28 cellular contexts compared by ENCODE assay signal in genomic region chr3:126378341-126378751, GRCh38. TPM values are rescaled to one million over a fixed set of nuclear protein-coding genes. Genes with fewer than 3 reads are reported as not detected.
DNase-seq lines count a peak whose midpoint lies in the region; ATAC-seq, FAIRE-seq and TF ChIP-seq lines count a peak whose summit lies in the region.
"Had no signal": no experiment of that assay in that cellular context is flagged by ENCODE, and none has a peak within 500 bp of the region (broad histone marks: within the 10 kb centered on the region; RNA-seq: fewer than 3 reads in every experiment).

No MANE protein-coding gene starts in this region.

- H2AK5ac ChIP-seq in H1 (ENCODE audit: low read depth, low read length) (no peak overlapping the region), mesenchymal stem cell (ENCODE audit: low read length, severe bottlenecking) (no peak overlapping the region)

- H4K91ac ChIP-seq in H1 (replicated peaks; ENCODE audit: insufficient read length, low read length) (no peak overlapping the region), mesenchymal stem cell (ENCODE audit: low read length) (no peak overlapping the region)

- no peak overlapping the region for H3K56ac ChIP-seq in H1 (replicated peaks; ENCODE audit: insufficient read length, low read depth, low read length)

- TF ChIP-seq RAD21 in H1 (IDR thresholded peaks at IDR 0.05 in 1 of 2, conservative IDR thresholded peaks at IDR 0.05 in 1 of 2; ENCODE audit: low read depth in 2 of 2, low read length in 2 of 2) = no peak

- H3K4me1 Mint-ChIP-seq in activated T-cell treated with anti-CD3 and anti-CD28 coated beads, Interleukin-2, amount 50 U/mL, for 24 hours (ENCODE audit: low read depth) = no peaks in the 10 kb centered on the region
- H3K4me1 Mint-ChIP-seq in neural crest cell = peaks cover 23% of the 10 kb centered on the region
- H3K4me1 Mint-ChIP-seq: CD4-positive, CD25-positive, alpha-beta regulatory T cell had no signal

- H3K36me3 Mint-ChIP-seq in activated T-cell treated with anti-CD3 and anti-CD28 coated beads, Interleukin-2, amount 50 U/mL, for 24 hours (ENCODE audit: low read depth) = no peaks in the 10 kb centered on the region
- no peaks in the 10 kb centered on the region for H3K36me3 Mint-ChIP-seq in neural crest cell (ENCODE audit: low read depth)
- H3K36me3 Mint-ChIP-seq: CD4-positive, CD25-positive, alpha-beta regulatory T cell had no signal

- no peaks in the 10 kb centered on the region for H3K79me2 ChIP-seq in H1 (ENCODE audit: control insufficient read depth in 1 of 2, insufficient read depth in 2 of 2, low read length in 2 of 2)

- TF ChIP-seq CTCF in H1 (IDR thresholded peaks at IDR 0.05; ENCODE audit: control extremely low read depth in 1 of 3, insufficient read depth in 1 of 3, low read depth in 1 of 3, low read length in 3 of 3) (no peak), neural crest cell (conservative IDR thresholded peaks at IDR 0.05) (no peak), upper lobe of right lung (IDR thresholded peaks at IDR 0.05) (no peak)

- H3K14ac ChIP-seq in H1 (ENCODE audit: insufficient read length) (no peak overlapping the region), mesenchymal stem cell (ENCODE audit: low read length in 2 of 2) (peak overlapping the region in 1 of 2 experiments; percentile 28)

- CTCF ChIA-PET in H1 (lab: Charles Lee; ENCODE audit: partially characterized antibody) = interaction anchor here (0.6 to 2.9 kb wide), 11 partner anchors 11 to 785 kb away, joined by 3 to 16 read pairs (median 5); partner anchors contain the start of gene CFAP100

- no peaks in the 10 kb centered on the region for H3K23me2 ChIP-seq in H1 (ENCODE audit: low read depth, low read length)

- H2AFZ ChIP-seq in H1 (ENCODE audit: low read length) (no peak overlapping the region), mesenchymal stem cell (ENCODE audit: low read depth, low read length) (no peak overlapping the region)

- H3K27me3 ChIP-seq in H1 (replicated peaks in 1 of 4; ENCODE audit: control insufficient read depth in 3 of 4, extremely low read depth in 1 of 4, insufficient read depth in 3 of 4, low read length in 3 of 4) (no peaks in the 10 kb centered on the region), upper lobe of right lung (no peaks in the 10 kb centered on the region), mesenchymal stem cell (ENCODE audit: control insufficient read depth in 1 of 2, insufficient read depth in 1 of 2, low read length in 2 of 2) (peaks cover 17 to 24% of the 10 kb centered on the region in 2 experiments)

- H3K9me3 ChIP-seq in H1 (ENCODE audit: insufficient read depth in 2 of 2, low read depth in 1 of 2, low read length in 1 of 2) (peaks cover 0 to 6% of the 10 kb centered on the region in 2 experiments; a peak in 1 of 4 replicates), upper lobe of right lung (no peaks in the 10 kb centered on the region), mesenchymal stem cell (ENCODE audit: control insufficient read depth, low read length) (peaks cover 6% of the 10 kb centered on the region)

- H3K4me1 ChIP-seq in H1 (replicated peaks in 1 of 4; ENCODE audit: control insufficient read depth in 3 of 4, insufficient read depth in 4 of 4, low read length in 3 of 4) = peaks cover 0 to 7% (median 3%) of the 10 kb centered on the region in 4 experiments; a peak in 4 of 7 replicates
- peaks cover 10% of the 10 kb centered on the region for H3K4me1 ChIP-seq in upper lobe of right lung
- H3K4me1 ChIP-seq in mesenchymal stem cell (ENCODE audit: control insufficient read depth, insufficient read depth, low read depth, low read length) = no peaks in the 10 kb centered on the region

- H3K23ac ChIP-seq in H1 (ENCODE audit: insufficient read length) = peak overlapping the region; percentile 93
- H3K23ac ChIP-seq in mesenchymal stem cell (ENCODE audit: low read length in 2 of 2) = no peak overlapping the region

- H4K5ac ChIP-seq in H1 (ENCODE audit: insufficient read length, low read depth, low read length) = no peak overlapping the region

- H3K4ac ChIP-seq in H1 (replicated peaks; ENCODE audit: insufficient read length, low read depth, low read length) (no peak overlapping the region), mesenchymal stem cell (ENCODE audit: low read depth in 1 of 2, low read length in 2 of 2) (no peak overlapping the region)

- peak overlapping the region; percentile 23; the same call in 1 of the 2 replicates for H2BK15ac ChIP-seq in H1 (ENCODE audit: low read length)
- no peak overlapping the region for H2BK15ac ChIP-seq in mesenchymal stem cell (ENCODE audit: low read depth, poor library complexity, severe bottlenecking)

- H3K27ac Mint-ChIP-seq in activated T-cell treated with anti-CD3 and anti-CD28 coated beads, Interleukin-2, amount 50 U/mL, for 24 hours = no peak overlapping the region
- H3K27ac Mint-ChIP-seq in neural crest cell (ENCODE audit: unreplicated experiment) = peak overlapping the region; percentile 27
- H3K27ac Mint-ChIP-seq: CD4-positive, CD25-positive, alpha-beta regulatory T cell had no signal

- no peaks in the 10 kb centered on the region for H3K9me3 Mint-ChIP-seq in activated T-cell treated with anti-CD3 and anti-CD28 coated beads, Interleukin-2, amount 50 U/mL, for 24 hours
- H3K9me3 Mint-ChIP-seq in neural crest cell = no peaks in the 10 kb centered on the region

- H3K4me3 ChIP-seq in H1 (ENCODE audit: extremely low read depth in 1 of 4, insufficient read depth in 2 of 4, low read depth in 3 of 4, low read length in 4 of 4) = no peak overlapping the region
- H3K4me3 ChIP-seq in upper lobe of right lung = no peak overlapping the region
- no peak overlapping the region for H3K4me3 ChIP-seq in mesenchymal stem cell (ENCODE audit: insufficient read depth in 1 of 2, low read depth in 1 of 2, low read length in 2 of 2)
- H3K4me3 ChIP-seq: K562, SK-N-MC had no signal

- H3K27me3 Mint-ChIP-seq in activated T-cell treated with anti-CD3 and anti-CD28 coated beads, Interleukin-2, amount 50 U/mL, for 24 hours = peaks cover 25% of the 10 kb centered on the region
- no peaks in the 10 kb centered on the region for H3K27me3 Mint-ChIP-seq in neural crest cell (ENCODE audit: low read depth)

- peak; percentile 20 for DNase-seq in activated T-cell treated with anti-CD3 and anti-CD28 coated beads, Interleukin-2, amount 50 U/mL, for 24 hours
- no peak for DNase-seq in activated T-cell treated with anti-CD3 and anti-CD28 coated beads, Interleukin-2, amount 50 U/mL, for 1 hour
- no peak for DNase-seq in H1 (ENCODE audit: low read depth in 1 of 2, low spot score in 2 of 2)
- no peak for DNase-seq in neural crest cell (ENCODE audit: low read depth, low spot score)
- peak; percentile 53 for DNase-seq in upper lobe of right lung
- DNase-seq in NCI-H1092 treated with DMSO at 0.1 percent for 48 hours (lab: John Stamatoyannopoulos, UW) = no peak
- no peak for DNase-seq in mesenchymal stem cell
- DNase-seq in effector CD4-positive, alpha-beta T cell = no peak
- DNase-seq: 8988T; CD4-positive, CD25-positive, alpha-beta regulatory T cell; DMS153; DND-41; Kasumi-1; NCI-H1105; NCI-H1436 treated with DMSO at 0.1 percent for 48 hours; NCI-H1930; NCI-H526 treated with DMSO at 0.1 percent for 48 hours; RPMI8226; SHP77 treated with DMSO at 0.1 percent for 48 hours had no signal

- no peak for TF ChIP-seq EP300 in H1 (IDR thresholded peaks at IDR 0.05; ENCODE audit: borderline replicate concordance in 1 of 2, low read depth in 2 of 2, low read length in 2 of 2)

- H4K20me1 ChIP-seq in H1 (replicated peaks in 1 of 2; ENCODE audit: control insufficient read depth in 1 of 2, insufficient read depth in 2 of 2, low read length in 2 of 2) = no peaks in the 10 kb centered on the region

- no peak for FAIRE-seq in H1 (lab: Jason Lieb, UNC)
- FAIRE-seq: GM12892, GM19239, H54, K562 had no signal

- H2BK5ac ChIP-seq in H1 (ENCODE audit: low read depth, low read length) (no peak overlapping the region), mesenchymal stem cell (ENCODE audit: low read depth, low read length, poor library complexity, severe bottlenecking) (no peak overlapping the region)

- WGBS in H1 (ENCODE audit: extremely low coverage in 1 of 2, insufficient coverage in 1 of 2, insufficient read length in 1 of 2, insufficient replicate concordance in 2 of 2, low coverage in 1 of 2, low lambda C conversion rate in 2 of 2, missing lambda C conversion rate in 1 of 2), 2 experiments = 84% methylated on average over 6 of the region's 6 CpGs; no CpG with 5 or more reads in 1 of the 2 experiments
- 83% methylated on average over 6 of the region's 6 CpGs for WGBS in mesenchymal stem cell

- POLR2A ChIA-PET in H1 (lab: Charles Lee; ENCODE audit: partially characterized antibody) = no interaction called here

- ATAC-seq in upper lobe of right lung = peak; percentile 10
- ATAC-seq: K562 had no signal

- no peak for TF ChIP-seq POLR2A in H1 (IDR thresholded peaks at IDR 0.05; ENCODE audit: control extremely low read depth in 1 of 2, low read depth in 2 of 2, low read length in 2 of 2)

- H3K4me3 Mint-ChIP-seq in activated T-cell treated with anti-CD3 and anti-CD28 coated beads, Interleukin-2, amount 50 U/mL, for 24 hours = no peak overlapping the region
- no peak overlapping the region for H3K4me3 Mint-ChIP-seq in neural crest cell
- H3K4me3 Mint-ChIP-seq: CD4-positive, CD25-positive, alpha-beta regulatory T cell had no signal

- no peak overlapping the region for H3K9ac ChIP-seq in H1 (replicated peaks in 1 of 4; ENCODE audit: extremely low read depth in 1 of 4, low read depth in 3 of 4, low read length in 3 of 4)
- H3K9ac ChIP-seq in mesenchymal stem cell (ENCODE audit: low read length) = no peak overlapping the region

- no peak overlapping the region for H3K18ac ChIP-seq in H1 (ENCODE audit: extremely low read depth, low read length)
- no peak overlapping the region for H3K18ac ChIP-seq in mesenchymal stem cell (ENCODE audit: low read depth in 1 of 2, low read length in 2 of 2)

- H3K27ac ChIP-seq in H1 (ENCODE audit: low read depth, low read length) (no peak overlapping the region), upper lobe of right lung (no peak overlapping the region), mesenchymal stem cell (ENCODE audit: low read length, poor library complexity, severe bottlenecking) (no peak overlapping the region)
- H3K27ac ChIP-seq: SK-N-MC had no signal

- no peak overlapping the region; the same call in 1 of the 2 replicates for H2BK12ac ChIP-seq in H1 (ENCODE audit: low read depth, low read length)
- no peak overlapping the region for H2BK12ac ChIP-seq in mesenchymal stem cell (ENCODE audit: low read length in 2 of 2)

- no peak overlapping the region for H4K8ac ChIP-seq in H1 (ENCODE audit: extremely low read depth, insufficient read depth, low read length)
- no peak overlapping the region for H4K8ac ChIP-seq in mesenchymal stem cell (ENCODE audit: low read length)

- H3K79me1 ChIP-seq in H1 (ENCODE audit: low read depth, low read length) (no peaks in the 10 kb centered on the region), mesenchymal stem cell (replicated peaks; ENCODE audit: low read length, poor library complexity, severe bottlenecking) (no peaks in the 10 kb centered on the region)

- H2BK20ac ChIP-seq in H1 (ENCODE audit: low read length) = no peak overlapping the region

- no peaks in the 10 kb centered on the region for H3K36me3 ChIP-seq in H1 (ENCODE audit: control insufficient read depth in 2 of 4, insufficient read depth in 4 of 4, low read length in 3 of 4)
- no peaks in the 10 kb centered on the region for H3K36me3 ChIP-seq in upper lobe of right lung
- no peaks in the 10 kb centered on the region for H3K36me3 ChIP-seq in mesenchymal stem cell (ENCODE audit: control insufficient read depth in 1 of 2, insufficient read depth in 2 of 2, low read depth in 1 of 2, low read length in 2 of 2)

- intact Hi-C loops in upper lobe of right lung (cut with DNase I) = no loop called here

- H3K4me2 ChIP-seq in H1 (ENCODE audit: insufficient read depth in 1 of 2, low read depth in 2 of 2, low read length in 2 of 2) = no peak overlapping the region
- H3K4me2 ChIP-seq in mesenchymal stem cell (ENCODE audit: low read length, poor library complexity, severe bottlenecking) = no peak overlapping the region

- H2BK120ac ChIP-seq in H1 (replicated peaks; ENCODE audit: low read depth, low read length) = no peak overlapping the region
- no peak overlapping the region for H2BK120ac ChIP-seq in mesenchymal stem cell (ENCODE audit: low read depth, low read length)

RNA-seq across cellular contexts. Expression of gene CFAP100, which starts 16.4 kb away (rescaled TPM):
- total RNA-seq in H1 (2021; fragmentation: NEBNext Ultra II Directional; extraction: Animal tissue kit (Norgen Biotek cat#: 25700)) = not detected in 2 replicates
- 0.09 and 0.17 TPM in 2 replicates for polyA plus RNA-seq in H1 (2011; rRNA removed)
- 0.12 TPM for polyA plus RNA-seq in H1 (2011; cell fraction: cytosol; rRNA removed)
- polyA plus RNA-seq in H1 (2011; cell fraction: nucleus; rRNA removed) = 0.68 TPM
- polyA plus RNA-seq in H1 (2012, experiment 1 of 2) = not detected in 4 replicates
- not detected for polyA plus RNA-seq in H1 (2012, experiment 2 of 2)
- 0.22 TPM for polyA plus RNA-seq in H1 (2013, experiment 1 of 2)
- polyA plus RNA-seq in H1 (2013, experiment 2 of 2) = 0.37 TPM
- polyA minus RNA-seq in H1 (2011; rRNA and poly(A)+ RNA removed) = 0.69 TPM in 1 of 2 replicates, not detected in the other
- not detected for polyA minus RNA-seq in H1 (2011; cell fraction: cytosol; rRNA and poly(A)+ RNA removed)
- not detected for polyA minus RNA-seq in H1 (2011; cell fraction: nucleus; rRNA and poly(A)+ RNA removed)
- total RNA-seq in neural crest cell (1.1 and 1.7 TPM in 2 replicates), upper lobe of right lung (not detected)
- polyA plus RNA-seq in mesenchymal stem cell (2013, experiment 1 of 2) = not detected
- polyA plus RNA-seq in mesenchymal stem cell (2013, experiment 2 of 2) = not detected
- total RNA-seq: CD4-positive, CD25-positive, alpha-beta regulatory T cell; HT1080; K562; M059J; NCI-H460 had no signal
- polyA plus RNA-seq: BJ; CD4-positive, CD25-positive, alpha-beta regulatory T cell; K562 had no signal

RNA-seq across cellular contexts. Expression of gene KLF15, which starts 21.1 kb away (rescaled TPM):
- total RNA-seq in H1 (2021; fragmentation: NEBNext Ultra II Directional; extraction: Animal tissue kit (Norgen Biotek cat#: 25700)) = 17.4 and 19.5 TPM in 2 replicates
- polyA plus RNA-seq in H1 (2011; rRNA removed) = 15.7 and 27.1 TPM in 2 replicates
- polyA plus RNA-seq in H1 (2011; cell fraction: cytosol; rRNA removed) = 18.4 TPM
- 25.2 TPM for polyA plus RNA-seq in H1 (2011; cell fraction: nucleus; rRNA removed)
- 9.7 to 11.7 TPM (median 11.4 TPM) in 4 replicates for polyA plus RNA-seq in H1 (2012, experiment 1 of 2)
- polyA plus RNA-seq in H1 (2012, experiment 2 of 2) = 12.0 TPM
- 7.1 TPM for polyA plus RNA-seq in H1 (2013, experiment 1 of 2)
- polyA plus RNA-seq in H1 (2013, experiment 2 of 2) = 6.9 TPM
- polyA minus RNA-seq in H1 (2011; rRNA and poly(A)+ RNA removed) = 5.5 and 8.5 TPM in 2 replicates
- polyA minus RNA-seq in H1 (2011; cell fraction: cytosol; rRNA and poly(A)+ RNA removed) = 10.0 TPM
- polyA minus RNA-seq in H1 (2011; cell fraction: nucleus; rRNA and poly(A)+ RNA removed) = 19.5 TPM
- total RNA-seq in neural crest cell (18.0 and 19.3 TPM in 2 replicates), upper lobe of right lung (44.6 TPM)
- 0.84 TPM for polyA plus RNA-seq in mesenchymal stem cell (2013, experiment 1 of 2)
- polyA plus RNA-seq in mesenchymal stem cell (2013, experiment 2 of 2) = 0.96 TPM
- total RNA-seq: CD4-positive, CD25-positive, alpha-beta regulatory T cell had no signal
- polyA plus RNA-seq: CD4-positive, CD25-positive, alpha-beta regulatory T cell had no signal

Comparison
In these comparisons a context has a peak if more than half of its experiments do, and no peak if none do; other contexts are left out.
1. DNase-seq: peak in activated T-cell treated with anti-CD3 and anti-CD28 coated beads, Interleukin-2, amount 50 U/mL, for 24 hours (single experiment) and upper lobe of right lung (single experiment); none in activated T-cell treated with anti-CD3 and anti-CD28 coated beads, Interleukin-2, amount 50 U/mL, for 1 hour (single experiment), H1 (0 of 2), neural crest cell (single experiment), NCI-H1092 treated with DMSO at 0.1 percent for 48 hours (single experiment), mesenchymal stem cell (single experiment) and effector CD4-positive, alpha-beta T cell (single experiment).